Comparison of ENCODE assay signal across 8 cellular contexts in the genomic region with DNA sequence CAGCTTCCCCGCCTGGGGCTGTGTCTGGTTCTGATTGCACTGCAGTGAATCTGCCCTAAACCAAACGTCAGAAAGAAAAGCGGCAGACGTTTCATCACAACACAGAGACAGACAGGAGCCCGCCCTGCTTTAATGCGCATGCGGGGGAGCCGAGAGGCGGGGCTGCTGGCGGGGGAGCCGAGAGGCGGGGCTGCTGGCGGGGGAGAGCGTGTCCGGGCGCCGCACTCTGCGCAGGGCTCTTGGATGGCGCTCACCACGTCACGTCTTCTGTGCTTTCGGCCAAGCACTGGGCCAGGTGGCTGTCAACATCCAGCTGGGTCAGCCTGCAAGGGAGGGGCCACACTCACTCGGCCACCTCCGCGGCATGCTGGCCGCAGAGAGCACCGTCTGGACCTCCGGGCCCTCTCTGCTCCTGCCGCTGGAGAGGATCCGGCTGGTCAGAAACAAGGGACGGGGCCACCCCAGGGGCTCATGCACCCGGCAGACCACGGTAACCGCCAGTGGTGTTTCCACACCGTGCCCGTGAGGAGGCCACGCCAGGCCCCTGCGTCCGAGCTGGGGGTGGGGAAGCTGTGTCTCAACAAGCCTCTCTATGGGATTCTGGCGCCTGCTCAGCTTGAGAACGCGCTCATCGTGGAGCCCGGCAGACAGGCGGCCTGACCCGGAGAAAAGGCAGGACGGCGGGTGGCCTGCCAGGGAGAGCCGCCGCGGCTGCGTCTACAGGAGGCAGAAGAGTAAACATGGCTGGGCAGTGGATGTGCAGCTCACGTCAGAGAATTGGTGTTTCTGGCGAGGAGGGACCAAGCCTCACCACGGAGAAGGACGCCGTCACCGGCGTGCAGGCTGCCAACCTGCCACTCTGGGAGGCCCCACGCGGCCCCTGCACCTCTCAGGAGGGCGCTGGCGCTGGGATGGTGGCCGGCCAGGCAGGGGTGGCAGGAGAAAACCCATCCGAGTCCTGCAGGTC. TPM values are rescaled to one million over a fixed set of nuclear protein-coding genes. Genes with fewer than 3 reads are reported as not detected.
DNase-seq lines count a peak whose midpoint lies in the region; ATAC-seq and TF ChIP-seq lines count a peak whose summit lies in the region.

No MANE protein-coding gene starts in this region.

- peak; percentile 95 for DNase-seq in GM12865 (ENCODE audit: low read depth)
- DNase-seq in NCI-H748 treated with DMSO at 0.1 percent for 48 hours (lab: John Stamatoyannopoulos, UW): peak; percentile 66
- DNase-seq in activated CD8-positive, alpha-beta T cell treated with anti-CD3 and anti-CD28 coated beads, Interleukin-2, amount 10 ng/mL, durations not matched to agents 7 days and 5 days: peak; percentile 94
- DNase-seq in ecto neural progenitor cell (ENCODE audit: low spot score): peak; percentile 95
- peak; percentile 96 for DNase-seq in lower lobe of right lung
- DNase-seq in stimulated activated CD4-positive, alpha-beta T cell treated with anti-CD3 and anti-CD28 coated beads, Interleukin-4, amount 100 ng/mL, for 4 hours: peak; percentile 86 to 88

- ATAC-seq in HG03175 (IDR thresholded peaks at IDR 0.05; ENCODE audit: unreplicated experiment) (peak; percentile 85), lower lobe of right lung (peak; percentile 92 to 94), HG02678 (IDR thresholded peaks at IDR 0.05; ENCODE audit: unreplicated experiment) (no peak)
- ATAC-seq in activated CD8-positive, alpha-beta T cell treated with anti-CD3 and anti-CD28 coated beads, Interleukin-2, amount 10 ng/mL, durations not matched to agents 7 days and 5 days: peak; percentile 95

- H3K36me3 ChIP-seq in lower lobe of right lung: peaks cover 17% of the 10 kb centered on the region

- H3K4me1 Mint-ChIP-seq in activated CD8-positive, alpha-beta T cell treated with anti-CD3 and anti-CD28 coated beads, Interleukin-2, amount 10 ng/mL, durations not matched to agents 7 days and 5 days (ENCODE audit: low read depth): peaks cover 23% of the 10 kb centered on the region

- intact Hi-C loops in lower lobe of right lung (cut with DNase I): no loop called here

- H3K27me3 Mint-ChIP-seq in activated CD8-positive, alpha-beta T cell treated with anti-CD3 and anti-CD28 coated beads, Interleukin-2, amount 10 ng/mL, durations not matched to agents 7 days and 5 days (ENCODE audit: low read depth): no peaks in the 10 kb centered on the region

- H3K27ac ChIP-seq in lower lobe of right lung: peak overlapping the region; percentile 93

- no peaks in the 10 kb centered on the region for H3K9me3 ChIP-seq in lower lobe of right lung

- no peaks in the 10 kb centered on the region for H3K9me3 Mint-ChIP-seq in activated CD8-positive, alpha-beta T cell treated with anti-CD3 and anti-CD28 coated beads, Interleukin-2, amount 10 ng/mL, durations not matched to agents 7 days and 5 days (ENCODE audit: insufficient read depth)

- H3K4me3 ChIP-seq in GM12865 (ENCODE audit: low read depth, low read length) (peak overlapping the region; percentile 68), lower lobe of right lung (peak overlapping the region; percentile 63)

- no peak for TF ChIP-seq CTCF in GM12865 (IDR thresholded peaks at IDR 0.05; ENCODE audit: insufficient read depth, low read depth, low read length, missing control alignments)
- TF ChIP-seq CTCF in lower lobe of right lung (IDR thresholded peaks at IDR 0.05): no peak

- peaks cover 8% of the 10 kb centered on the region for H3K36me3 Mint-ChIP-seq in activated CD8-positive, alpha-beta T cell treated with anti-CD3 and anti-CD28 coated beads, Interleukin-2, amount 10 ng/mL, durations not matched to agents 7 days and 5 days (ENCODE audit: low read depth)

- POLR2A ChIA-PET in activated CD8-positive, alpha-beta T cell treated with anti-CD3 and anti-CD28 coated beads, Interleukin-2, amount 10 ng/mL, durations not matched to agents 7 days and 5 days (lab: Charles Lee): interaction anchor here (0.7 to 1.5 kb wide), 6 partner anchors 10 to 223 kb away, joined by 3 to 5 read pairs (median 4); partner anchors contain the start of genes MORN1, PEX10 and RER1

- CTCF ChIA-PET in activated CD8-positive, alpha-beta T cell treated with anti-CD3 and anti-CD28 coated beads, Interleukin-2, amount 10 ng/mL, durations not matched to agents 7 days and 5 days (lab: Charles Lee): interaction anchor here (1.3 to 2.3 kb wide), 3 partner anchors 15 to 191 kb away, joined by 3 to 12 read pairs (median 11); no protein-coding TSS in a partner anchor

- H3K27ac Mint-ChIP-seq in activated CD8-positive, alpha-beta T cell treated with anti-CD3 and anti-CD28 coated beads, Interleukin-2, amount 10 ng/mL, durations not matched to agents 7 days and 5 days: peak overlapping the region; percentile 94

- peaks cover 49% of the 10 kb centered on the region for H3K4me1 ChIP-seq in lower lobe of right lung

- no peaks in the 10 kb centered on the region for H3K27me3 ChIP-seq in lower lobe of right lung (ENCODE audit: low read depth)

- peak overlapping the region; percentile 79 for H3K4me3 Mint-ChIP-seq in activated CD8-positive, alpha-beta T cell treated with anti-CD3 and anti-CD28 coated beads, Interleukin-2, amount 10 ng/mL, durations not matched to agents 7 days and 5 days

RNA-seq across cellular contexts. Expression of gene FAAP20, which starts 4.8 kb away (rescaled TPM):
- 10 to 100 TPM; 69.7 to 74.4 TPM for total RNA-seq in activated CD8-positive, alpha-beta T cell treated with anti-CD3 and anti-CD28 coated beads, Interleukin-2, amount 10 ng/mL, durations not matched to agents 7 days and 5 days
- 50.9 TPM for total RNA-seq in lower lobe of right lung

RNA-seq across cellular contexts. Expression of gene SKI, which starts 38.4 kb away (rescaled TPM):
- total RNA-seq in activated CD8-positive, alpha-beta T cell treated with anti-CD3 and anti-CD28 coated beads, Interleukin-2, amount 10 ng/mL, durations not matched to agents 7 days and 5 days: 10 to 100 TPM; 41.2 to 41.4 TPM
- total RNA-seq in lower lobe of right lung: 90.0 TPM
